ENCODE assay signal across 1 cellular context in the genomic region with DNA sequence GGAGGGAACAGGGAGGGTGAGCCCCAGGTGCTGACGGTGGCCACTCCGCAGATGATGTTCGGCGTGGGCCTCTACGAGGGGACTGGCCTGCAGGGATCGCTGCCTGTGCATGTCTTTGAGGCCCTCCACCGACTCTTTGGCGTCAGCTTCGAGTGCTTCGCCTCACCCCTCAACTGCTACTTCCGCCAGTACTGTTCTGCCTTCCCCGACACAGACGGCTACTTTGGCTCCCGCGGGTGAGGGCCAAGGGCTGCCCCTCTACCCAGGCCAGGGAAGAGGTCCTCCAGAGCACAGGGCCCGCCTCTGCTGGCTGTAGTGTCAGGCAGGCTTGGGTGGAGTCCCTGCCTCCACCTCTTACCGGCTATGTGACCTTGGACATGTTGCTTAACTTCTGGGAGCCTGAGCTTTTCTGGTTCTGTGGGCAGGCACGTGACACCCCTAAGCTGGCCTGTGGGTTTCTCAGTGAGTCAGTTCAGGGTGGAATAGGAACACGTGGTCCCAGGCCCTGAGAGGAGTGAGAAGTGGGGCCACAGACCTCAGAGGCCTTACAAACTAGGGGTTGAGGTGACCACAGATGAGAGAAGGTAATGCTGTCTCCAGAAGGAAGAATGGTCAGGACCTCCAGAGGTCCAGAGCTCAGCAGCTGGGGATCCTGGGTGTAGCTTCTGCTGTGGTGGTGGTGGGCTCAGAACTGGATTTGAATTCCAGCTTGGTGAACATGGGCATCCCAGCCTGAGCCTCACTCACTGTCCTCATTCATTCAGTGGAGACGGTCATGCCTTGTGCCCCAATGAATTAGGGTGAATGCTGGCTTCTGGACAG.
A peak's percentile ranks its signal among the peaks of the same experiment; 100 is the strongest.
TF ChIP-seq lines count a peak whose summit lies in the region.

No MANE protein-coding gene starts in this region.

TF ChIP-seq in HepG2, 621 proteins besides CTCF, POLR2A, EP300 and RAD21 (continued from another document and continues in another):
- TF ChIP-seq AHDC1 (CRISPR knock-in tag; IDR thresholded peaks at IDR 0.05; ENCODE audit: borderline replicate concordance) (no peak), ZNF17 (CRISPR knock-in tag; IDR thresholded peaks at IDR 0.05) (no peak), RAD51 (IDR thresholded peaks at IDR 0.05; ENCODE audit: borderline replicate concordance) (peak; percentile 96), ZNF577 (CRISPR knock-in tag; IDR thresholded peaks at IDR 0.05; ENCODE audit: borderline replicate concordance, low read depth) (no peak), ZNF414 (CRISPR knock-in tag; IDR thresholded peaks at IDR 0.05) (peak; percentile 42; the same call in 1 of the 2 replicates), ZNF547 (CRISPR knock-in tag; IDR thresholded peaks at IDR 0.05) (peak; percentile 92), PHF5A (CRISPR knock-in tag; IDR thresholded peaks at IDR 0.05; ENCODE audit: low read depth, unreplicated experiment) (peak; percentile 98), MAZ (IDR thresholded peaks at IDR 0.05; ENCODE audit: borderline replicate concordance, low read depth, low read length) (no peak), MAZ (CRISPR knock-in tag; IDR thresholded peaks at IDR 0.05; ENCODE audit: low read depth) (peak; percentile 94), CHD4 (IDR thresholded peaks at IDR 0.05; ENCODE audit: borderline replicate concordance, low read length) (peak; percentile 58; the same call in 1 of the 2 replicates), ONECUT2 (CRISPR knock-in tag; IDR thresholded peaks at IDR 0.05) (0 out of 2 replicates have a peak, but pooled peaks have one; percentile 46), PAXIP1 (CRISPR knock-in tag; conservative IDR thresholded peaks at IDR 0.05) (peak; percentile 86), MXD1 (CRISPR knock-in tag; IDR thresholded peaks at IDR 0.05) (peak; percentile 62), ZNF18 (CRISPR knock-in tag; IDR thresholded peaks at IDR 0.05; ENCODE audit: insufficient replicate concordance) (no peak), HMGA1 (CRISPR knock-in tag; conservative IDR thresholded peaks at IDR 0.05) (no peak), ZNF362 (CRISPR knock-in tag; IDR thresholded peaks at IDR 0.05; ENCODE audit: borderline replicate concordance) (0 out of 2 replicates have a peak, but pooled peaks have one; percentile 15), REL (CRISPR knock-in tag; conservative IDR thresholded peaks at IDR 0.05) (peak; percentile 37; the same call in 1 of the 2 replicates), ZBTB34 (CRISPR knock-in tag; IDR thresholded peaks at IDR 0.05) (peak; percentile 83), HCFC1 (IDR thresholded peaks at IDR 0.05; ENCODE audit: low read depth, low read length) (no peak), IKZF1 (IDR thresholded peaks at IDR 0.05) (no peak), REPIN1 (CRISPR knock-in tag; IDR thresholded peaks at IDR 0.05; ENCODE audit: borderline replicate concordance, low read depth) (peak; percentile 98), ZNF563 (CRISPR knock-in tag; IDR thresholded peaks at IDR 0.05) (no peak; the same call in 1 of the 2 replicates), ZFP36L1 (CRISPR knock-in tag; IDR thresholded peaks at IDR 0.05) (peak; percentile 96; the same call in 1 of the 2 replicates), ZNF441 (CRISPR knock-in tag; IDR thresholded peaks at IDR 0.05; ENCODE audit: borderline replicate concordance) (0 out of 2 replicates have a peak, but pooled peaks have one; percentile 70), SRY (CRISPR knock-in tag; IDR thresholded peaks at IDR 0.05) (peak; percentile 90; the same call in 1 of the 2 replicates), ZFP37 (CRISPR knock-in tag; IDR thresholded peaks at IDR 0.05; ENCODE audit: borderline replicate concordance) (peak; percentile 96; the same call in 1 of the 2 replicates)
- TF ChIP-seq, protein P1, sequence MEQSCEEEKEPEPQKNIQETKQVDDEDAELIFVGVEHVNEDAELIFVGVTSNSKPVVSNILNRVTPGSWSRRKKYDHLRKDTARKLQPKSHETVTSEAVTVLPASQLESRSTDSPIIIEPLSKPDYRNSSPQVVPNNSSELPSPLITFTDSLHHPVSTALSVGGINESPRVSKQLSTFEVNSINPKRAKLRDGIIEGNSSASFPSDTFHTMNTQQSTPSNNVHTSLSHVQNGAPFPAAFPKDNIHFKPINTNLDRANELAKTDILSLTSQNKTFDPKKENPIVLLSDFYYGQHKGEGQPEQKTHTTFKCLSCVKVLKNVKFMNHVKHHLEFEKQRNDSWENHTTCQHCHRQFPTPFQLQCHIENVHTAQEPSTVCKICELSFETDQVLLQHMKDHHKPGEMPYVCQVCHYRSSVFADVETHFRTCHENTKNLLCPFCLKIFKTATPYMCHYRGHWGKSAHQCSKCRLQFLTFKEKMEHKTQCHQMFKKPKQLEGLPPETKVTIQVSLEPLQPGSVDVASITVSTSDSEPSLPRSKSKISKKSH (CRISPR knock-in tag; IDR thresholded peaks at IDR 0.05; ENCODE audit: borderline replicate concordance), result peak; percentile 2; the same call in 1 of the 2 replicates
- TF ChIP-seq, protein P2, sequence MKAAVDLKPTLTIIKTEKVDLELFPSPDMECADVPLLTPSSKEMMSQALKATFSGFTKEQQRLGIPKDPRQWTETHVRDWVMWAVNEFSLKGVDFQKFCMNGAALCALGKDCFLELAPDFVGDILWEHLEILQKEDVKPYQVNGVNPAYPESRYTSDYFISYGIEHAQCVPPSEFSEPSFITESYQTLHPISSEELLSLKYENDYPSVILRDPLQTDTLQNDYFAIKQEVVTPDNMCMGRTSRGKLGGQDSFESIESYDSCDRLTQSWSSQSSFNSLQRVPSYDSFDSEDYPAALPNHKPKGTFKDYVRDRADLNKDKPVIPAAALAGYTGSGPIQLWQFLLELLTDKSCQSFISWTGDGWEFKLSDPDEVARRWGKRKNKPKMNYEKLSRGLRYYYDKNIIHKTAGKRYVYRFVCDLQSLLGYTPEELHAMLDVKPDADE (CRISPR knock-in tag; IDR thresholded peaks at IDR 0.05), result 0 out of 2 replicates have a peak, but pooled peaks have one; percentile 71
- TF ChIP-seq, protein P3, sequence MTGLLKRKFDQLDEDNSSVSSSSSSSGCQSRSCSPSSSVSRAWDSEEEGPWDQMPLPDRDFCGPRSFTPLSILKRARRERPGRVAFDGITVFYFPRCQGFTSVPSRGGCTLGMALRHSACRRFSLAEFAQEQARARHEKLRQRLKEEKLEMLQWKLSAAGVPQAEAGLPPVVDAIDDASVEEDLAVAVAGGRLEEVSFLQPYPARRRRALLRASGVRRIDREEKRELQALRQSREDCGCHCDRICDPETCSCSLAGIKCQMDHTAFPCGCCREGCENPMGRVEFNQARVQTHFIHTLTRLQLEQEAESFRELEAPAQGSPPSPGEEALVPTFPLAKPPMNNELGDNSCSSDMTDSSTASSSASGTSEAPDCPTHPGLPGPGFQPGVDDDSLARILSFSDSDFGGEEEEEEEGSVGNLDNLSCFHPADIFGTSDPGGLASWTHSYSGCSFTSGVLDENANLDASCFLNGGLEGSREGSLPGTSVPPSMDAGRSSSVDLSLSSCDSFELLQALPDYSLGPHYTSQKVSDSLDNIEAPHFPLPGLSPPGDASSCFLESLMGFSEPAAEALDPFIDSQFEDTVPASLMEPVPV (CRISPR knock-in tag; IDR thresholded peaks at IDR 0.05), result no peak; the same call in none of the 2 replicates
